In the genomic region with DNA sequence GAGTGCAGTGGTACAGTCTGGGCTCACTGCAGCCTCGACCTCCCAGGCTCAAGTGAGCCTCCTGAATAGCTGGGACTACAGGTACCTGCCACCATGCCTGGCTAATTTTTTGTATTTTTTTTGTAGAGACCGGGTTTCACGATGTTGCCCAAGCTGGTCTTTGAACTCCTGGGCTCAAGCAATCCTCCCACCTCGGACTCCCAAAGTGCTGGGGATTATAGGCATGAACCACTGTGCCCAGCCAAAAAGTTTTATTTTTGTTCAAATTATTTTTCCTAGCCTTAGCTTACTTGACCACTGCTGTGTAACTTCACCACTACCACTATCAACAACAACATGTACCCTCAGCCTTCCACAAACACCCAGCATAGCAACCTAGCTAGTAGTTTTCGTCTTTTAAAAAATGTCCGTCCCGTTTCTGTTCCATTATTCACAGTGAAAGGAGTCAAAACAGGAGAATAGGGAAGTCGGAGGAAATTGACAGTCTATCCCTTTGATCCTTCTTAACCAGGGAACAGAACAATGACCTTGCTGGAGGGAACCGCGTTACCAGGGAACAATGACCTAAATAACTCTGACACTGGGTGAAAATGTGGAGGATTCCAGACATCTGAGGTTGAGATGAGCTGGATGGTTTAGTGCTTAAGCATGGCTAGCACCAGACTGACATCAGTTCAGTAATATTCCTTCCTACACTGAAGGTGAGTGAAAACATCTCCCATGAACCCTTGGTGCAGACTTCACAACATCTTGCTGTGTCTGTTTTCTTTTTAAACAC, we compare ENCODE assay signal across 20 cellular contexts.
"Had no signal": no experiment of that assay in that cellular context is flagged by ENCODE, and none has a peak within 500 bp of the region (broad histone marks: within the 10 kb centered on the region; RNA-seq: fewer than 3 reads in every experiment).

No MANE protein-coding gene starts in this region.

- ATAC-seq: activated T-cell treated with anti-CD3 and anti-CD28 coated beads, Interleukin-2, amount 50 U/mL, for 72 hours; foreskin keratinocyte; left colon; upper lobe of right lung had no signal

- DNase-seq: activated CD4-positive, alpha-beta T cell treated with anti-CD3 and anti-CD28 coated beads, Interleukin-2, amount 50 U/mL, for 1 hour; activated CD4-positive, CD25-positive, alpha-beta regulatory T cell treated with anti-CD3 and anti-CD28 coated beads, Interleukin-2, amount 50 U/mL, for 72 hours; activated effector memory CD4-positive, alpha-beta T cell treated with anti-CD3 and anti-CD28 coated beads, Interleukin-2, amount 50 U/mL, for 16 hours; activated naive CD4-positive, alpha-beta T cell treated with anti-CD3 and anti-CD28 coated beads, Interleukin-2, amount 50 U/mL, for 16 hours; activated T-cell treated with anti-CD3 and anti-CD28 coated beads, Interleukin-2, amount 50 U/mL, for 72 hours; dorsolateral prefrontal cortex; foreskin keratinocyte; glutamatergic neuron; hippocampal formation; islet precursor cell; left colon; stomach; SW 1271; T-helper 2 cell; upper lobe of right lung had no signal

- H3K27ac ChIP-seq: dorsolateral prefrontal cortex, foreskin keratinocyte, prostate gland, right atrium auricular region, skin epidermis, stomach, upper lobe of right lung, VCaP had no signal

- H3K27me3 ChIP-seq: dorsolateral prefrontal cortex, foreskin keratinocyte, right atrium auricular region, stomach, upper lobe of right lung had no signal

- H3K9me3 ChIP-seq: prostate gland, right atrium auricular region, upper lobe of right lung had no signal

- H3K4me3 ChIP-seq: dorsolateral prefrontal cortex, lung, prostate gland, right atrium auricular region, skin epidermis, stomach, upper lobe of right lung had no signal

- H3K36me3 ChIP-seq: prostate gland, right atrium auricular region, stomach, upper lobe of right lung had no signal

- H3K4me1 ChIP-seq: foreskin keratinocyte, prostate gland, right atrium auricular region, stomach, upper lobe of right lung had no signal
